Comparison of ENCODE assay signal across 8 cellular contexts in genomic region chr10:44030132-44030531, GRCh38.
DNase-seq lines count a peak whose midpoint lies in the region; ATAC-seq lines count a peak whose summit lies in the region.

No MANE protein-coding gene starts in this region.

- no peaks in the 10 kb centered on the region for H3K9me3 Mint-ChIP-seq in activated CD4-positive, alpha-beta memory T cell treated with anti-CD3 and anti-CD28 coated beads, Interleukin-2, amount 10 ng/mL, durations not matched to agents 7 days and 5 days

- CTCF ChIA-PET in activated CD4-positive, alpha-beta memory T cell treated with anti-CD3 and anti-CD28 coated beads, Interleukin-2, amount 10 ng/mL, durations not matched to agents 7 days and 5 days (lab: Charles Lee) = interaction anchor here (1.7 kb wide), 1 partner anchor 22 kb away, joined by 4 read pairs; no protein-coding TSS in a partner anchor

- DNase-seq in activated T-cell treated with anti-CD3 and anti-CD28 coated beads for 48 hours (ENCODE audit: low read depth) (peak; percentile 3), activated T-cell treated with anti-CD3 and anti-CD28 coated beads for 4 hours (no peak), A172 (ENCODE audit: low spot score) (no peak), dedifferentiated amniotic fluid mesenchymal stem cell (ENCODE audit: extremely low spot score) (no peak), hippocampal formation (lab: John Stamatoyannopoulos, UW) (no peak)
- peak; percentile 18 for DNase-seq in activated CD4-positive, alpha-beta memory T cell treated with anti-CD3 and anti-CD28 coated beads, Interleukin-2, amount 10 ng/mL, durations not matched to agents 7 days and 5 days
- DNase-seq in stimulated activated CD8-positive, alpha-beta memory T cell treated with anti-CD3 and anti-CD28 coated beads, Interleukin-4, amount 100 ng/mL, for 24 hours (ENCODE audit: low read depth) = peak; percentile 1

- no peaks in the 10 kb centered on the region for H3K36me3 Mint-ChIP-seq in activated CD4-positive, alpha-beta memory T cell treated with anti-CD3 and anti-CD28 coated beads, Interleukin-2, amount 10 ng/mL, durations not matched to agents 7 days and 5 days (ENCODE audit: low read depth)

- no peak overlapping the region for H3K4me3 Mint-ChIP-seq in activated CD4-positive, alpha-beta memory T cell treated with anti-CD3 and anti-CD28 coated beads, Interleukin-2, amount 10 ng/mL, durations not matched to agents 7 days and 5 days

- no peak overlapping the region for H3K27ac Mint-ChIP-seq in activated CD4-positive, alpha-beta memory T cell treated with anti-CD3 and anti-CD28 coated beads, Interleukin-2, amount 10 ng/mL, durations not matched to agents 7 days and 5 days

- H3K4me1 Mint-ChIP-seq in activated CD4-positive, alpha-beta memory T cell treated with anti-CD3 and anti-CD28 coated beads, Interleukin-2, amount 10 ng/mL, durations not matched to agents 7 days and 5 days = no peaks in the 10 kb centered on the region

- H3K27me3 Mint-ChIP-seq in activated CD4-positive, alpha-beta memory T cell treated with anti-CD3 and anti-CD28 coated beads, Interleukin-2, amount 10 ng/mL, durations not matched to agents 7 days and 5 days = peaks cover 12% of the 10 kb centered on the region

- POLR2A ChIA-PET in activated CD4-positive, alpha-beta memory T cell treated with anti-CD3 and anti-CD28 coated beads, Interleukin-2, amount 10 ng/mL, durations not matched to agents 7 days and 5 days (lab: Charles Lee) = no interaction called here

- ATAC-seq in HG03064 (IDR thresholded peaks at IDR 0.05; ENCODE audit: low read depth, unreplicated experiment) = peak; percentile 86

Comparison
In these comparisons a context has a peak if more than half of its experiments do, and no peak if none do; other contexts are left out.
1. DNase-seq: peak in activated T-cell treated with anti-CD3 and anti-CD28 coated beads for 48 hours (single experiment), activated CD4-positive, alpha-beta memory T cell treated with anti-CD3 and anti-CD28 coated beads, Interleukin-2, amount 10 ng/mL, durations not matched to agents 7 days and 5 days (single experiment) and stimulated activated CD8-positive, alpha-beta memory T cell treated with anti-CD3 and anti-CD28 coated beads, Interleukin-4, amount 100 ng/mL, for 24 hours (single experiment); none in activated T-cell treated with anti-CD3 and anti-CD28 coated beads for 4 hours (single experiment), A172 (single experiment), dedifferentiated amniotic fluid mesenchymal stem cell (single experiment) and hippocampal formation (0 of 2).